11 cellular contexts compared by ENCODE assay signal in the genomic region with DNA sequence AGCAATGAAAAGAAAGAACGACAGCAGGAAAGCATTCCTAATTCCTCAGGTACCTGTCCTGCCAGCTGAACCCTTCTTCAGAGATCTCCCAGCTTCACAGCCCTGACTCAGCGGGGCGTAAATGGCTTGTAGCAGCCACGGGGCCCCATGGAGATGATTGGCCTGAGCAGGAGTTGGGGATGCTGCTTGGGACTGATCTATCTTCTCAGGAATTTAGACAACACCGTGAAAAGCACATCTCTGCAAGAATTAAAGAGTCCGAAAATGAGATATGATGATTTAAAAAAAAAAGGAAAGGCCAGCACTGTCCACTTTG.
"Had no signal": no experiment of that assay in that cellular context is flagged by ENCODE, and none has a peak within 500 bp of the region (broad histone marks: within the 10 kb centered on the region; RNA-seq: fewer than 3 reads in every experiment).

No MANE protein-coding gene starts in this region.

- ATAC-seq: activated naive CD8-positive, alpha-beta T cell treated with anti-CD3 and anti-CD28 coated beads, Interleukin-2, amount 50 U/mL, for 24 hours; gastroesophageal sphincter; lower lobe of right lung; stimulated activated effector memory CD8-positive, alpha-beta T cell treated with anti-CD3 and anti-CD28 coated beads, Interleukin-12 subunit alpha, Interleukin-12 subunit beta, amount 100 ng/mL, for 72 hours had no signal

- H3K27me3 ChIP-seq: gastroesophageal sphincter, vagina had no signal

- H3K9me3 Mint-ChIP-seq: activated naive CD8-positive, alpha-beta T cell treated with anti-CD3 and anti-CD28 coated beads, Interleukin-2, amount 50 U/mL, for 24 hours; mesothelial cell of epicardium; stimulated activated effector memory CD8-positive, alpha-beta T cell treated with anti-CD3 and anti-CD28 coated beads, Interleukin-12 subunit alpha, Interleukin-12 subunit beta, amount 100 ng/mL, for 72 hours had no signal

- H3K27ac ChIP-seq: gastroesophageal sphincter, lower lobe of right lung, vagina had no signal

- DNase-seq: activated naive CD4-positive, alpha-beta T cell; activated naive CD8-positive, alpha-beta T cell treated with anti-CD3 and anti-CD28 coated beads, Interleukin-2, amount 50 U/mL, for 24 hours; activated T-cell treated with anti-CD3 and anti-CD28 coated beads for 4 hours; aorta; kidney glomerular epithelial cell; lower lobe of right lung; SW 1271 had no signal

- H3K4me1 ChIP-seq: vagina had no signal

- H3K36me3 Mint-ChIP-seq: mesothelial cell of epicardium; stimulated activated effector memory CD8-positive, alpha-beta T cell treated with anti-CD3 and anti-CD28 coated beads, Interleukin-12 subunit alpha, Interleukin-12 subunit beta, amount 100 ng/mL, for 72 hours had no signal

- H3K9me3 ChIP-seq: gastroesophageal sphincter, lower lobe of right lung, vagina had no signal

- H3K36me3 ChIP-seq: gastroesophageal sphincter, lower lobe of right lung, vagina had no signal

- H3K27ac Mint-ChIP-seq: activated naive CD8-positive, alpha-beta T cell treated with anti-CD3 and anti-CD28 coated beads, Interleukin-2, amount 50 U/mL, for 24 hours; mesothelial cell of epicardium; stimulated activated effector memory CD8-positive, alpha-beta T cell treated with anti-CD3 and anti-CD28 coated beads, Interleukin-12 subunit alpha, Interleukin-12 subunit beta, amount 100 ng/mL, for 72 hours had no signal

- H3K4me3 Mint-ChIP-seq: activated naive CD8-positive, alpha-beta T cell treated with anti-CD3 and anti-CD28 coated beads, Interleukin-2, amount 50 U/mL, for 24 hours; mesothelial cell of epicardium; stimulated activated effector memory CD8-positive, alpha-beta T cell treated with anti-CD3 and anti-CD28 coated beads, Interleukin-12 subunit alpha, Interleukin-12 subunit beta, amount 100 ng/mL, for 72 hours had no signal

- H3K4me3 ChIP-seq: gastroesophageal sphincter, lower lobe of right lung, vagina had no signal

- H3K4me1 Mint-ChIP-seq: activated naive CD8-positive, alpha-beta T cell treated with anti-CD3 and anti-CD28 coated beads, Interleukin-2, amount 50 U/mL, for 24 hours; stimulated activated effector memory CD8-positive, alpha-beta T cell treated with anti-CD3 and anti-CD28 coated beads, Interleukin-12 subunit alpha, Interleukin-12 subunit beta, amount 100 ng/mL, for 72 hours had no signal
